Comparison of ENCODE assay signal across 1 cellular context in the genomic region with DNA sequence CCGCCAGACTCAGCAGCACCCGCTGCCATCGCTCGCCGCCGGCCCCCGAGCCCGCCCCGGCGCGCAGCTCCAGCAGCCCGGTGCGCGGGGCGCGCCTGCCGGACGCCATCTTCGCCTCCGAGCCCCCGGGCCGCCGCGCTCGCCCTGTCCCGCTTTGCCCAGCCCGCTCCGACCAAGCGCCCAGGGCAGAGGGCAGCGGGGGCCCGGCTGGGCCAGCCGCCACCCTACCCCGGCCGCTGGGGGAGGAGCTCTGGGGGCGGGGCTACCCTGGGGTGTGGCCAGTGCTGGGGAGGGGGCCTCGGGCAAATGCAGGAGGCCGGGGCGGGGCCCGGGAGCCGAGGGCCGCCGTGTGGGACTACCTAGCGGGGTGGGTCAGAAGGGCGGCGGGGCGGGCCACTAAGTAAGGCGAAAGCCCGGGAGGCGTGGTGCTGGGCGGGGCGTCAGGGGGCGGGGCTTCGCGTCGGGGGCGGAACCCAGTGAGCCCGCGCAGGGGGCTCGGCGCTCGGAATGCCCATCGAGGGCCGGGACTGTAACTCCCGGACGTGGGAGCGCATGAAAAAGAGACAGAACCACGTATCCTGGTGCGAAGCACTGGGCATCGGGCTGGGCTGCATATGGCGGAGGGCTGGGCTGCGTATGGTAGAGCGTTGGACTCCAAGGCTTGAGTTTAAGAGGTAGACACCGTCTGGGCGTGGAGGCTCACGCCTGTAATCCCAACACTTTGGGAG.
TF ChIP-seq lines count a peak whose summit lies in the region.

A gene (minus strand): TSS at position 252 of the 728 bp plus-strand sequence. CDS start 143 bp downstream, at position 109.

TF ChIP-seq in HepG2, 621 proteins besides CTCF, POLR2A, EP300 and RAD21 (continued from another document and continues in another):
- TF ChIP-seq, protein P1, sequence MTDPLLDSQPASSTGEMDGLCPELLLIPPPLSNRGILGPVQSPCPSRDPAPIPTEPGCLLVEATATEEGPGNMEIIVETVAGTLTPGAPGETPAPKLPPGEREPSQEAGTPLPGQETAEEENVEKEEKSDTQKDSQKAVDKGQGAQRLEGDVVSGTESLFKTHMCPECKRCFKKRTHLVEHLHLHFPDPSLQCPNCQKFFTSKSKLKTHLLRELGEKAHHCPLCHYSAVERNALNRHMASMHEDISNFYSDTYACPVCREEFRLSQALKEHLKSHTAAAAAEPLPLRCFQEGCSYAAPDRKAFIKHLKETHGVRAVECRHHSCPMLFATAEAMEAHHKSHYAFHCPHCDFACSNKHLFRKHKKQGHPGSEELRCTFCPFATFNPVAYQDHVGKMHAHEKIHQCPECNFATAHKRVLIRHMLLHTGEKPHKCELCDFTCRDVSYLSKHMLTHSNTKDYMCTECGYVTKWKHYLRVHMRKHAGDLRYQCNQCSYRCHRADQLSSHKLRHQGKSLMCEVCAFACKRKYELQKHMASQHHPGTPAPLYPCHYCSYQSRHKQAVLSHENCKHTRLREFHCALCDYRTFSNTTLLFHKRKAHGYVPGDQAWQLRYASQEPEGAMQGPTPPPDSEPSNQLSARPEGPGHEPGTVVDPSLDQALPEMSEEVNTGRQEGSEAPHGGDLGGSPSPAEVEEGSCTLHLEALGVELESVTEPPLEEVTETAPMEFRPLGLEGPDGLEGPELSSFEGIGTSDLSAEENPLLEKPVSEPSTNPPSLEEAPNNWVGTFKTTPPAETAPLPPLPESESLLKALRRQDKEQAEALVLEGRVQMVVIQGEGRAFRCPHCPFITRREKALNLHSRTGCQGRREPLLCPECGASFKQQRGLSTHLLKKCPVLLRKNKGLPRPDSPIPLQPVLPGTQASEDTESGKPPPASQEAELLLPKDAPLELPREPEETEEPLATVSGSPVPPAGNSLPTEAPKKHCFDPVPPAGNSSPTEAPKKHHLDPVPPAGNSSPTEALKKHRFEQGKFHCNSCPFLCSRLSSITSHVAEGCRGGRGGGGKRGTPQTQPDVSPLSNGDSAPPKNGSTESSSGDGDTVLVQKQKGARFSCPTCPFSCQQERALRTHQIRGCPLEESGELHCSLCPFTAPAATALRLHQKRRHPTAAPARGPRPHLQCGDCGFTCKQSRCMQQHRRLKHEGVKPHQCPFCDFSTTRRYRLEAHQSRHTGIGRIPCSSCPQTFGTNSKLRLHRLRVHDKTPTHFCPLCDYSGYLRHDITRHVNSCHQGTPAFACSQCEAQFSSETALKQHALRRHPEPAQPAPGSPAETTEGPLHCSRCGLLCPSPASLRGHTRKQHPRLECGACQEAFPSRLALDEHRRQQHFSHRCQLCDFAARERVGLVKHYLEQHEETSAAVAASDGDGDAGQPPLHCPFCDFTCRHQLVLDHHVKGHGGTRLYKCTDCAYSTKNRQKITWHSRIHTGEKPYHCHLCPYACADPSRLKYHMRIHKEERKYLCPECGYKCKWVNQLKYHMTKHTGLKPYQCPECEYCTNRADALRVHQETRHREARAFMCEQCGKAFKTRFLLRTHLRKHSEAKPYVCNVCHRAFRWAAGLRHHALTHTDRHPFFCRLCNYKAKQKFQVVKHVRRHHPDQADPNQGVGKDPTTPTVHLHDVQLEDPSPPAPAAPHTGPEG (CRISPR knock-in tag; IDR thresholded peaks at IDR 0.05), result no peak
- TF ChIP-seq, protein P2, sequence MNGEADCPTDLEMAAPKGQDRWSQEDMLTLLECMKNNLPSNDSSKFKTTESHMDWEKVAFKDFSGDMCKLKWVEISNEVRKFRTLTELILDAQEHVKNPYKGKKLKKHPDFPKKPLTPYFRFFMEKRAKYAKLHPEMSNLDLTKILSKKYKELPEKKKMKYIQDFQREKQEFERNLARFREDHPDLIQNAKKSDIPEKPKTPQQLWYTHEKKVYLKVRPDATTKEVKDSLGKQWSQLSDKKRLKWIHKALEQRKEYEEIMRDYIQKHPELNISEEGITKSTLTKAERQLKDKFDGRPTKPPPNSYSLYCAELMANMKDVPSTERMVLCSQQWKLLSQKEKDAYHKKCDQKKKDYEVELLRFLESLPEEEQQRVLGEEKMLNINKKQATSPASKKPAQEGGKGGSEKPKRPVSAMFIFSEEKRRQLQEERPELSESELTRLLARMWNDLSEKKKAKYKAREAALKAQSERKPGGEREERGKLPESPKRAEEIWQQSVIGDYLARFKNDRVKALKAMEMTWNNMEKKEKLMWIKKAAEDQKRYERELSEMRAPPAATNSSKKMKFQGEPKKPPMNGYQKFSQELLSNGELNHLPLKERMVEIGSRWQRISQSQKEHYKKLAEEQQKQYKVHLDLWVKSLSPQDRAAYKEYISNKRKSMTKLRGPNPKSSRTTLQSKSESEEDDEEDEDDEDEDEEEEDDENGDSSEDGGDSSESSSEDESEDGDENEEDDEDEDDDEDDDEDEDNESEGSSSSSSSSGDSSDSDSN (CRISPR knock-in tag; IDR thresholded peaks at IDR 0.05), result peak; percentile 61
- TF ChIP-seq NRL (CRISPR knock-in tag; IDR thresholded peaks at IDR 0.05; ENCODE audit: borderline replicate concordance) (no peak), EHMT2 (IDR thresholded peaks at IDR 0.05; ENCODE audit: borderline replicate concordance, low read depth, low read length) (no peak), MTA3 (CRISPR knock-in tag; IDR thresholded peaks at IDR 0.05) (no peak), HOXA7 (CRISPR knock-in tag; IDR thresholded peaks at IDR 0.05) (no peak), ZSCAN30 (CRISPR knock-in tag; IDR thresholded peaks at IDR 0.05) (no peak), KDM2A (CRISPR knock-in tag; IDR thresholded peaks at IDR 0.05; ENCODE audit: borderline replicate concordance, low read depth) (peak; percentile 57; the same call in 1 of the 2 replicates), MAF1 (CRISPR knock-in tag; IDR thresholded peaks at IDR 0.05; ENCODE audit: borderline replicate concordance) (no peak), NFATC3 (CRISPR knock-in tag; IDR thresholded peaks at IDR 0.05) (peak; percentile 54; the same call in 1 of the 2 replicates), IKZF4 (CRISPR knock-in tag; IDR thresholded peaks at IDR 0.05; ENCODE audit: borderline replicate concordance, low read depth, not compliant biosample characterization) (peak; percentile 97), ZNF883 (CRISPR knock-in tag; IDR thresholded peaks at IDR 0.05; ENCODE audit: not compliant biosample characterization) (no peak), ZNF24 (IDR thresholded peaks at IDR 0.05) (no peak), RNF2 (conservative IDR thresholded peaks at IDR 0.05; ENCODE audit: low read depth) (peak; percentile 45), AHR (CRISPR knock-in tag; IDR thresholded peaks at IDR 0.05) (peak; percentile 51; the same call in 1 of the 2 replicates), ZNF552 (CRISPR knock-in tag; IDR thresholded peaks at IDR 0.05; ENCODE audit: borderline replicate concordance) (no peak), ATF7-NPFF (CRISPR knock-in tag; IDR thresholded peaks at IDR 0.05; ENCODE audit: low read depth) (peak; percentile 64; the same call in 1 of the 2 replicates), ZMYM2 (CRISPR knock-in tag; IDR thresholded peaks at IDR 0.05) (0 out of 2 replicates have a peak, but pooled peaks have one; percentile 40), SP4 (CRISPR knock-in tag; IDR thresholded peaks at IDR 0.05) (peak; percentile 82), MXI1 (IDR thresholded peaks at IDR 0.05; ENCODE audit: borderline replicate concordance, low read depth, low read length) (peak; percentile 69; the same call in 2 of the 3 replicates), SMARCC2 (IDR thresholded peaks at IDR 0.05) (no peak), ZNF629 (CRISPR knock-in tag; conservative IDR thresholded peaks at IDR 0.05) (no peak), ZNF878 (CRISPR knock-in tag; IDR thresholded peaks at IDR 0.05) (no peak), ZNF430 (CRISPR knock-in tag; IDR thresholded peaks at IDR 0.05) (no peak), ZKSCAN5 (CRISPR knock-in tag; IDR thresholded peaks at IDR 0.05) (no peak), KLF11 (CRISPR knock-in tag; IDR thresholded peaks at IDR 0.05) (peak; percentile 65; the same call in 1 of the 2 replicates), ZNF292 (CRISPR knock-in tag; IDR thresholded peaks at IDR 0.05; ENCODE audit: borderline replicate concordance, low read depth) (no peak)
- TF ChIP-seq, protein P3, sequence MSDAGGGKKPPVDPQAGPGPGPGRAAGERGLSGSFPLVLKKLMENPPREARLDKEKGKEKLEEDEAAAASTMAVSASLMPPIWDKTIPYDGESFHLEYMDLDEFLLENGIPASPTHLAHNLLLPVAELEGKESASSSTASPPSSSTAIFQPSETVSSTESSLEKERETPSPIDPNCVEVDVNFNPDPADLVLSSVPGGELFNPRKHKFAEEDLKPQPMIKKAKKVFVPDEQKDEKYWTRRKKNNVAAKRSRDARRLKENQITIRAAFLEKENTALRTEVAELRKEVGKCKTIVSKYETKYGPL (CRISPR knock-in tag; IDR thresholded peaks at IDR 0.05), result no peak
- TF ChIP-seq, protein P4, sequence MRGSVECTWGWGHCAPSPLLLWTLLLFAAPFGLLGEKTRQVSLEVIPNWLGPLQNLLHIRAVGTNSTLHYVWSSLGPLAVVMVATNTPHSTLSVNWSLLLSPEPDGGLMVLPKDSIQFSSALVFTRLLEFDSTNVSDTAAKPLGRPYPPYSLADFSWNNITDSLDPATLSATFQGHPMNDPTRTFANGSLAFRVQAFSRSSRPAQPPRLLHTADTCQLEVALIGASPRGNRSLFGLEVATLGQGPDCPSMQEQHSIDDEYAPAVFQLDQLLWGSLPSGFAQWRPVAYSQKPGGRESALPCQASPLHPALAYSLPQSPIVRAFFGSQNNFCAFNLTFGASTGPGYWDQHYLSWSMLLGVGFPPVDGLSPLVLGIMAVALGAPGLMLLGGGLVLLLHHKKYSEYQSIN (CRISPR knock-in tag; IDR thresholded peaks at IDR 0.05; ENCODE audit: borderline replicate concordance), result no peak
- TF ChIP-seq, protein P5, sequence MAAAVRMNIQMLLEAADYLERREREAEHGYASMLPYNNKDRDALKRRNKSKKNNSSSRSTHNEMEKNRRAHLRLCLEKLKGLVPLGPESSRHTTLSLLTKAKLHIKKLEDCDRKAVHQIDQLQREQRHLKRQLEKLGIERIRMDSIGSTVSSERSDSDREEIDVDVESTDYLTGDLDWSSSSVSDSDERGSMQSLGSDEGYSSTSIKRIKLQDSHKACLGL (CRISPR knock-in tag; IDR thresholded peaks at IDR 0.05), result peak; percentile 70
- TF ChIP-seq, protein P6, sequence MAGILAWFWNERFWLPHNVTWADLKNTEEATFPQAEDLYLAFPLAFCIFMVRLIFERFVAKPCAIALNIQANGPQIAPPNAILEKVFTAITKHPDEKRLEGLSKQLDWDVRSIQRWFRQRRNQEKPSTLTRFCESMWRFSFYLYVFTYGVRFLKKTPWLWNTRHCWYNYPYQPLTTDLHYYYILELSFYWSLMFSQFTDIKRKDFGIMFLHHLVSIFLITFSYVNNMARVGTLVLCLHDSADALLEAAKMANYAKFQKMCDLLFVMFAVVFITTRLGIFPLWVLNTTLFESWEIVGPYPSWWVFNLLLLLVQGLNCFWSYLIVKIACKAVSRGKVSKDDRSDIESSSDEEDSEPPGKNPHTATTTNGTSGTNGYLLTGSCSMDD (CRISPR knock-in tag; IDR thresholded peaks at IDR 0.05), result no peak
- TF ChIP-seq, protein P7, sequence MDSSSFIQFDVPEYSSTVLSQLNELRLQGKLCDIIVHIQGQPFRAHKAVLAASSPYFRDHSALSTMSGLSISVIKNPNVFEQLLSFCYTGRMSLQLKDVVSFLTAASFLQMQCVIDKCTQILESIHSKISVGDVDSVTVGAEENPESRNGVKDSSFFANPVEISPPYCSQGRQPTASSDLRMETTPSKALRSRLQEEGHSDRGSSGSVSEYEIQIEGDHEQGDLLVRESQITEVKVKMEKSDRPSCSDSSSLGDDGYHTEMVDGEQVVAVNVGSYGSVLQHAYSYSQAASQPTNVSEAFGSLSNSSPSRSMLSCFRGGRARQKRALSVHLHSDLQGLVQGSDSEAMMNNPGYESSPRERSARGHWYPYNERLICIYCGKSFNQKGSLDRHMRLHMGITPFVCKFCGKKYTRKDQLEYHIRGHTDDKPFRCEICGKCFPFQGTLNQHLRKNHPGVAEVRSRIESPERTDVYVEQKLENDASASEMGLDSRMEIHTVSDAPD (CRISPR knock-in tag; IDR thresholded peaks at IDR 0.05), result no peak
- TF ChIP-seq, protein P8, sequence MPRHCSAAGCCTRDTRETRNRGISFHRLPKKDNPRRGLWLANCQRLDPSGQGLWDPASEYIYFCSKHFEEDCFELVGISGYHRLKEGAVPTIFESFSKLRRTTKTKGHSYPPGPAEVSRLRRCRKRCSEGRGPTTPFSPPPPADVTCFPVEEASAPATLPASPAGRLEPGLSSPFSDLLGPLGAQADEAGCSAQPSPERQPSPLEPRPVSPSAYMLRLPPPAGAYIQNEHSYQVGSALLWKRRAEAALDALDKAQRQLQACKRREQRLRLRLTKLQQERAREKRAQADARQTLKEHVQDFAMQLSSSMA (CRISPR knock-in tag; IDR thresholded peaks at IDR 0.05), result 0 out of 2 replicates have a peak, but pooled peaks have one; percentile 44
- TF ChIP-seq, protein P9, sequence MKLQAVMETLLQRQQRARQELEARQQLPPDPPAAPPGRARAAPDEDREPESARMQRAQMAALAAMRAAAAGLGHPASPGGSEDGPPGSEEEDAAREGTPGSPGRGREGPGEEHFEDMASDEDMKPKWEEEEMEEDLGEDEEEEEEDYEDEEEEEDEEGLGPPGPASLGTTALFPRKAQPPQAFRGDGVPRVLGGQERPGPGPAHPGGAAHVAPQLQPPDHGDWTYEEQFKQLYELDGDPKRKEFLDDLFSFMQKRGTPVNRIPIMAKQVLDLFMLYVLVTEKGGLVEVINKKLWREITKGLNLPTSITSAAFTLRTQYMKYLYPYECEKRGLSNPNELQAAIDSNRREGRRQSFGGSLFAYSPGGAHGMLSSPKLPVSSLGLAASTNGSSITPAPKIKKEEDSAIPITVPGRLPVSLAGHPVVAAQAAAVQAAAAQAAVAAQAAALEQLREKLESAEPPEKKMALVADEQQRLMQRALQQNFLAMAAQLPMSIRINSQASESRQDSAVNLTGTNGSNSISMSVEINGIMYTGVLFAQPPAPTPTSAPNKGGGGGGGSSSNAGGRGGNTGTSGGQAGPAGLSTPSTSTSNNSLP (IDR thresholded peaks at IDR 0.05; ENCODE audit: low read depth, low read length), result no peak
- TF ChIP-seq, protein P10, sequence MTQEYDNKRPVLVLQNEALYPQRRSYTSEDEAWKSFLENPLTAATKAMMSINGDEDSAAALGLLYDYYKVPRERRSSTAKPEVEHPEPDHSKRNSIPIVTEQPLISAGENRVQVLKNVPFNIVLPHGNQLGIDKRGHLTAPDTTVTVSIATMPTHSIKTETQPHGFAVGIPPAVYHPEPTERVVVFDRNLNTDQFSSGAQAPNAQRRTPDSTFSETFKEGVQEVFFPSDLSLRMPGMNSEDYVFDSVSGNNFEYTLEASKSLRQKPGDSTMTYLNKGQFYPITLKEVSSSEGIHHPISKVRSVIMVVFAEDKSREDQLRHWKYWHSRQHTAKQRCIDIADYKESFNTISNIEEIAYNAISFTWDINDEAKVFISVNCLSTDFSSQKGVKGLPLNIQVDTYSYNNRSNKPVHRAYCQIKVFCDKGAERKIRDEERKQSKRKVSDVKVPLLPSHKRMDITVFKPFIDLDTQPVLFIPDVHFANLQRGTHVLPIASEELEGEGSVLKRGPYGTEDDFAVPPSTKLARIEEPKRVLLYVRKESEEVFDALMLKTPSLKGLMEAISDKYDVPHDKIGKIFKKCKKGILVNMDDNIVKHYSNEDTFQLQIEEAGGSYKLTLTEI (CRISPR knock-in tag; conservative IDR thresholded peaks at IDR 0.05), result no peak
- TF ChIP-seq, protein P11, sequence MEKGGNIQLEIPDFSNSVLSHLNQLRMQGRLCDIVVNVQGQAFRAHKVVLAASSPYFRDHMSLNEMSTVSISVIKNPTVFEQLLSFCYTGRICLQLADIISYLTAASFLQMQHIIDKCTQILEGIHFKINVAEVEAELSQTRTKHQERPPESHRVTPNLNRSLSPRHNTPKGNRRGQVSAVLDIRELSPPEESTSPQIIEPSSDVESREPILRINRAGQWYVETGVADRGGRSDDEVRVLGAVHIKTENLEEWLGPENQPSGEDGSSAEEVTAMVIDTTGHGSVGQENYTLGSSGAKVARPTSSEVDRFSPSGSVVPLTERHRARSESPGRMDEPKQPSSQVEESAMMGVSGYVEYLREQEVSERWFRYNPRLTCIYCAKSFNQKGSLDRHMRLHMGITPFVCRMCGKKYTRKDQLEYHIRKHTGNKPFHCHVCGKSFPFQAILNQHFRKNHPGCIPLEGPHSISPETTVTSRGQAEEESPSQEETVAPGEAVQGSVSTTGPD (CRISPR knock-in tag; IDR thresholded peaks at IDR 0.05), result no peak
